In the genomic region with DNA sequence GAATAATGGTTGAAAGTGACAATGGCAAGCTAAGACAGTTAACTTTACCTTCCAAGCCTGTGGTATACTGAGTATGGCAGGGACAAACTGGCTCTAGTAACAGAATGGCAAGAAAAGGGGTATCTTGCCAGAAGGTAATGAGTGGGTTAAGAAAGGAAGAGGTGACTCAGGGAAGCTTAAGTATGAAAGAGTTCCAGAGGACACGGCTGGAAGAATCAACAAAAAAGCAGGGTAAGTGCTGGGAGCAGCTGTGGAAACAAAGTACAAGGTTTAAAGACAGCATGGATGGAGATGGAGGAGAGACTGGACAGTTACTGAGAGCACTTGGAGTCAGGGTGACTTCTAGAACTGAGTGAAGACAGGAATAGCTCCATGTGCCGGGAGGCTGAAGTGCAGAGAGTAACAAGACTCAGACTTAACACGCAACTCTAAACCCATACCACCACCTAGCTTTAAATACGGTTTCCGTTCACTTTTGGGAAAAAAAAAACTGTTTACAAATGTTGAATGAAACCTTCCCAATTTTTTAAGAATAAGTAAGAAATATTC, we compare ENCODE assay signal across 13 cellular contexts.
DNase-seq lines count a peak whose midpoint lies in the region; ATAC-seq and TF ChIP-seq lines count a peak whose summit lies in the region.
"Had no signal": no experiment of that assay in that cellular context is flagged by ENCODE, and none has a peak within 500 bp of the region (broad histone marks: within the 10 kb centered on the region; RNA-seq: fewer than 3 reads in every experiment).

No MANE protein-coding gene starts in this region.

- H2AFZ ChIP-seq in PC-3 (ENCODE audit: low read length), result no peak overlapping the region

- no peak for TF ChIP-seq CTCF in CD4-positive, alpha-beta T cell (IDR thresholded peaks at IDR 0.05)
- TF ChIP-seq CTCF in PC-3 (conservative IDR thresholded peaks at IDR 0.05; ENCODE audit: low read depth, low read length) (no peak), fibroblast of pulmonary artery (IDR thresholded peaks at IDR 0.05; ENCODE audit: low read length, missing control alignments) (no peak), neural crest cell (conservative IDR thresholded peaks at IDR 0.05) (no peak)

- no peaks in the 10 kb centered on the region for H4K20me1 ChIP-seq in PC-3 (ENCODE audit: low read length)

- intact Hi-C loops in CD4-positive, alpha-beta T cell (cut with DNase I, micrococcal nuclease), result no loop called here
- intact Hi-C loops in PC-3 (cut with micrococcal nuclease), result no loop called here

- H3K4me3 ChIP-seq in PC-3 (ENCODE audit: low read length), result no peak overlapping the region
- H3K4me3 ChIP-seq in fibroblast of pulmonary artery (replicated peaks; ENCODE audit: low read depth, low read length), result no peak overlapping the region

- peak overlapping the region; percentile 40 for H3K27ac Mint-ChIP-seq in CD4-positive, alpha-beta T cell
- H3K27ac Mint-ChIP-seq in neural crest cell (ENCODE audit: unreplicated experiment), result peak overlapping the region; percentile 29
- H3K27ac Mint-ChIP-seq: activated T-cell treated with anti-CD3 and anti-CD28 coated beads, Interleukin-2, amount 50 U/mL, for 72 hours had no signal

- H3K36me3 ChIP-seq in PC-3 (ENCODE audit: low read depth, low read length), result peaks cover 29% of the 10 kb centered on the region

- peaks cover 89% of the 10 kb centered on the region for H3K36me3 Mint-ChIP-seq in CD4-positive, alpha-beta T cell (ENCODE audit: low read depth)
- H3K36me3 Mint-ChIP-seq in neural crest cell (ENCODE audit: low read depth), result peaks cover 11% of the 10 kb centered on the region

- no peak overlapping the region for H3K9ac ChIP-seq in PC-3 (ENCODE audit: low read length)

- H3K4me3 Mint-ChIP-seq in CD4-positive, alpha-beta T cell, result no peak overlapping the region
- H3K4me3 Mint-ChIP-seq in neural crest cell, result no peak overlapping the region
- H3K4me3 Mint-ChIP-seq: activated T-cell treated with anti-CD3 and anti-CD28 coated beads, Interleukin-2, amount 50 U/mL, for 72 hours had no signal

- H3K79me2 ChIP-seq in PC-3 (ENCODE audit: low read length), result no peaks in the 10 kb centered on the region

- H3K9me2 ChIP-seq in PC-3 (replicated peaks; ENCODE audit: low read length), result no peaks in the 10 kb centered on the region

- H3K4me1 ChIP-seq in PC-3 (ENCODE audit: insufficient read depth, low read length), result peaks cover 12% of the 10 kb centered on the region

- CTCF ChIA-PET in CD4-positive, alpha-beta T cell (lab: Charles Lee), result no interaction called here
- CTCF ChIA-PET in PC-3 (lab: Charles Lee), result no interaction called here

- no TSS peak for BruUV-seq in PC-3 (replicated peaks; lab: Mats Ljungman, UMichigan)

- no peaks in the 10 kb centered on the region for H3K27me3 Mint-ChIP-seq in CD4-positive, alpha-beta T cell
- no peaks in the 10 kb centered on the region for H3K27me3 Mint-ChIP-seq in neural crest cell (ENCODE audit: low read depth)

- DNase-seq in CD4-positive, alpha-beta T cell, result no peak
- no peak for DNase-seq in PC-3
- peak; percentile 34 for DNase-seq in fibroblast of pulmonary artery (ENCODE audit: low read depth)
- DNase-seq in neural crest cell (ENCODE audit: low read depth, low spot score), result no peak
- no peak for DNase-seq in HPDE6-E6E7 (ENCODE audit: extremely low spot score)
- DNase-seq: activated CD4-positive, CD25-positive, alpha-beta regulatory T cell treated with anti-CD3 and anti-CD28 coated beads, Interleukin-2, amount 50 U/mL, for 72 hours; activated T-cell treated with anti-CD3 and anti-CD28 coated beads, Interleukin-2, amount 50 U/mL, for 72 hours; NCI-H2107; stimulated activated CD4-positive, alpha-beta T cell treated with anti-CD3 and anti-CD28 coated beads, Interleukin-4, amount 100 ng/mL, for 1 hour; stimulated activated naive CD8-positive, alpha-beta T cell treated with anti-CD3 and anti-CD28 coated beads, Interleukin-15, Interleukin-2, amounts not matched to agents 100 U/mL and 50 U/mL, for 24 hours had no signal

- H3K27ac ChIP-seq in CD4-positive, alpha-beta T cell (ENCODE audit: low read depth, low read length), result no peak overlapping the region
- H3K27ac ChIP-seq in PC-3 (ENCODE audit: low read length), result no peak overlapping the region

- H3K4me2 ChIP-seq in PC-3 (ENCODE audit: low read length), result no peak overlapping the region

- H3K27me3 ChIP-seq in CD4-positive, alpha-beta T cell (ENCODE audit: control insufficient read depth, insufficient read depth, low read length), result no peaks in the 10 kb centered on the region
- H3K27me3 ChIP-seq in PC-3 (ENCODE audit: low read length), result no peaks in the 10 kb centered on the region

- no peaks in the 10 kb centered on the region for H3K4me1 Mint-ChIP-seq in CD4-positive, alpha-beta T cell (ENCODE audit: low read depth)
- no peaks in the 10 kb centered on the region for H3K4me1 Mint-ChIP-seq in neural crest cell

- H3F3A ChIP-seq in PC-3 (ENCODE audit: low read length, unreplicated experiment), result no peaks in the 10 kb centered on the region

- POLR2A ChIA-PET in CD4-positive, alpha-beta T cell (lab: Charles Lee), result interaction anchor here (0.6 to 0.9 kb wide), 3 partner anchors 17 to 41 kb away, joined by 3 to 6 read pairs (median 3); no protein-coding TSS in a partner anchor
- POLR2A ChIA-PET in PC-3 (lab: Charles Lee; ENCODE audit: unreplicated experiment), result no interaction called here

- H3K9me3 ChIP-seq in CD4-positive, alpha-beta T cell (ENCODE audit: control insufficient read depth, low read length), result no peaks in the 10 kb centered on the region
- H3K9me3 ChIP-seq in PC-3 (ENCODE audit: low read length), result no peaks in the 10 kb centered on the region

- no peak for ATAC-seq in CD4-positive, alpha-beta T cell (ENCODE audit: poor library complexity)
- ATAC-seq in PC-3 (0 out of 2 replicates have a peak, but pooled peaks have one; percentile 26), GM21576 (IDR thresholded peaks at IDR 0.05; ENCODE audit: unreplicated experiment) (no peak), HG03439 (IDR thresholded peaks at IDR 0.05; ENCODE audit: unreplicated experiment) (no peak), HG03045 (IDR thresholded peaks at IDR 0.05; ENCODE audit: unreplicated experiment) (no peak)
- ATAC-seq: activated T-cell treated with anti-CD3 and anti-CD28 coated beads, Interleukin-2, amount 50 U/mL, for 72 hours; stimulated activated naive CD8-positive, alpha-beta T cell treated with anti-CD3 and anti-CD28 coated beads, Interleukin-15, Interleukin-2, amounts not matched to agents 100 U/mL and 50 U/mL, for 24 hours had no signal

- H3K9me3 Mint-ChIP-seq in CD4-positive, alpha-beta T cell, result no peaks in the 10 kb centered on the region
- H3K9me3 Mint-ChIP-seq in neural crest cell, result no peaks in the 10 kb centered on the region
- H3K9me3 Mint-ChIP-seq: activated T-cell treated with anti-CD3 and anti-CD28 coated beads, Interleukin-2, amount 50 U/mL, for 72 hours had no signal
